In the genomic region with DNA sequence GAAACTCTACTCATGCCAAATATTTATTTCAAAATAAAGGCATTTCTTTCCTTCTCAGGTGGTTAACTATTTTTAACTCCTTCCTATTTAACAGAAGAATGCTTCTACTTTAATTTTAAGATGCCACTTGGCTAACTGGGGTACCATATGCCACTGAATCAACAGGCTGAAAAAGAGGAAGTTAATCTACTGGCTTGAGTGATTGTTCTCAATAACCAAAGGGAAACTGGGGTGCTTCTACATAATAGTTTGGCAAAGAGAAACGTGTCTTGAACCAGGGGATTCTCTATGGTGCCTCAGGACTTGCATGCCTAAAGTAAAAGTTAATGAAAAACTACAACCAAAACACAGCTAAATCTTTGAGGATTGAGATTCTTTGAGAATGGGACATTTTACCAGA, we compare ENCODE assay signal across 26 cellular contexts.
A peak's percentile ranks its signal among the peaks of the same experiment; 100 is the strongest.
DNase-seq lines count a peak whose midpoint lies in the region; ATAC-seq and TF ChIP-seq lines count a peak whose summit lies in the region.
"Had no signal": no experiment of that assay in that cellular context is flagged by ENCODE, and none has a peak within 500 bp of the region (broad histone marks: within the 10 kb centered on the region; RNA-seq: fewer than 3 reads in every experiment).

No MANE protein-coding gene starts in this region.

- peaks cover 7% of the 10 kb centered on the region; the same call in 1 of the 2 replicates for H3K36me3 ChIP-seq in Karpas-422 (ENCODE audit: insufficient read depth, low read length)
- peaks cover 39% of the 10 kb centered on the region for H3K36me3 ChIP-seq in OCI-LY7 (ENCODE audit: insufficient read depth, low read length)
- H3K36me3 ChIP-seq in WERI-Rb-1 = no peaks in the 10 kb centered on the region
- H3K36me3 ChIP-seq: brain microvascular endothelial cell, right atrium auricular region had no signal

- DNase-seq in Karpas-422 (peak; percentile 46), OCI-LY7 (ENCODE audit: low spot score) (peak; percentile 56), WERI-Rb-1 (no peak), NCI-H1092 (lab: John Stamatoyannopoulos, UW) (no peak), NCI-H82 treated with DMSO at 0.1 percent for 48 hours (lab: John Stamatoyannopoulos, UW; ENCODE audit: unreplicated experiment) (no peak)
- DNase-seq: activated CD4-positive, alpha-beta T cell treated with anti-CD3 and anti-CD28 coated beads for 48 hours; amygdala; brain microvascular endothelial cell; CD8-positive, alpha-beta T cell; cerebellar nuclear complex; dermis blood vessel endothelial cell; endodermal cell; head of caudate nucleus; left ventricle myocardium superior; NCI-H1105 treated with DMSO at 0.1 percent for 48 hours; NCI-H1930; NK-92 treated with Interleukin-12 subunit alpha and Interleukin-12 subunit beta, amount 100 ng/mL, for 24 hours; stimulated activated naive CD8-positive, alpha-beta T cell treated with anti-CD3 and anti-CD28 coated beads, Interleukin-15, Interleukin-2, amounts not matched to agents 100 U/mL and 50 U/mL, for 24 hours; T-helper 17 cell; testis had no signal

- H3K4me2 ChIP-seq in Karpas-422 (ENCODE audit: low read depth, low read length, poor library complexity, severe bottlenecking) = no peak overlapping the region
- H3K4me2 ChIP-seq in OCI-LY7 (ENCODE audit: low read length) = peak overlapping the region; percentile 28
- H3K4me2 ChIP-seq: smooth muscle cell had no signal

- H3K27ac ChIP-seq in Karpas-422 (ENCODE audit: low read length) (peak overlapping the region; percentile 52; the same call in 1 of the 2 replicates), OCI-LY7 (ENCODE audit: low read depth, low read length, poor library complexity, severe bottlenecking) (peak overlapping the region; percentile 32), WERI-Rb-1 (peak overlapping the region; percentile 8; the same call in 1 of the 2 replicates)
- H3K27ac ChIP-seq: brain microvascular endothelial cell, right atrium auricular region, testis had no signal

- BruUV-seq in OCI-LY7 (replicated peaks; lab: Mats Ljungman, UMichigan) = no TSS peak

- H2AFZ ChIP-seq in Karpas-422 (ENCODE audit: low read length) (no peak overlapping the region), OCI-LY7 (ENCODE audit: low read length) (no peak overlapping the region)

- ATAC-seq in GM18502 (IDR thresholded peaks at IDR 0.05; ENCODE audit: poor library complexity, unreplicated experiment) (peak; percentile 65), GM21717 (IDR thresholded peaks at IDR 0.05; ENCODE audit: unreplicated experiment) (no peak)
- ATAC-seq: CD8-positive, alpha-beta T cell; esophagus mucosa; HCT116; left ventricle myocardium superior; stimulated activated naive CD8-positive, alpha-beta T cell treated with anti-CD3 and anti-CD28 coated beads, Interleukin-15, Interleukin-2, amounts not matched to agents 100 U/mL and 50 U/mL, for 24 hours; T-helper 17 cell had no signal

- intact Hi-C loops in OCI-LY7 (cut with micrococcal nuclease; ENCODE audit: unreplicated experiment) = loop anchor here (10.0 kb wide), 1 partner anchor 532 kb away; no protein-coding TSS in a partner anchor

- H3K9me2 ChIP-seq in Karpas-422 (replicated peaks; ENCODE audit: insufficient read depth, low read length) (no peaks in the 10 kb centered on the region), OCI-LY7 (ENCODE audit: insufficient read depth, low read length) (no peaks in the 10 kb centered on the region)

- H3K27me3 ChIP-seq in Karpas-422 (ENCODE audit: low read length) = no peaks in the 10 kb centered on the region
- H3K27me3 ChIP-seq in WERI-Rb-1 (ENCODE audit: insufficient read depth, low read depth, severe bottlenecking) = no peaks in the 10 kb centered on the region
- H3K27me3 ChIP-seq: brain microvascular endothelial cell, right atrium auricular region, testis had no signal

- peaks cover 17% of the 10 kb centered on the region for H3K79me2 ChIP-seq in Karpas-422 (ENCODE audit: low read length)
- no peaks in the 10 kb centered on the region for H3K79me2 ChIP-seq in OCI-LY7 (ENCODE audit: insufficient read depth, low read depth, low read length)

- H3K4me3 ChIP-seq in Karpas-422 (ENCODE audit: low read length) (no peak overlapping the region), OCI-LY7 (ENCODE audit: low read depth, low read length, poor library complexity, severe bottlenecking) (no peak overlapping the region), WERI-Rb-1 (ENCODE audit: low read depth, low read length) (no peak overlapping the region)
- H3K4me3 ChIP-seq: right atrium auricular region, smooth muscle cell, testis had no signal

- H3K9me3 ChIP-seq in Karpas-422 (ENCODE audit: low read length) = peaks cover 3% of the 10 kb centered on the region
- H3K9me3 ChIP-seq in OCI-LY7 (ENCODE audit: low read length) = peaks cover 24% of the 10 kb centered on the region
- peaks cover 10% of the 10 kb centered on the region for H3K9me3 ChIP-seq in WERI-Rb-1 (ENCODE audit: severe bottlenecking)
- H3K9me3 ChIP-seq: testis had no signal

- no peaks in the 10 kb centered on the region for H4K20me1 ChIP-seq in Karpas-422 (ENCODE audit: insufficient read depth, low read depth, low read length)
- no peaks in the 10 kb centered on the region for H4K20me1 ChIP-seq in OCI-LY7 (ENCODE audit: insufficient read depth, low read length)

- TF ChIP-seq CTCF in OCI-LY7 (conservative IDR thresholded peaks at IDR 0.05; ENCODE audit: low read length) (no peak), WERI-Rb-1 (IDR thresholded peaks at IDR 0.05; ENCODE audit: low read depth, low read length) (no peak)

- POLR2A ChIA-PET in OCI-LY7 (lab: Charles Lee) = interaction anchor here (0.7 to 1.5 kb wide), 4 partner anchors 9 to 34 kb away, joined by 3 to 4 read pairs (median 4); no protein-coding TSS in a partner anchor

- H3K9ac ChIP-seq in Karpas-422 (ENCODE audit: low read length) = no peak overlapping the region

- H3K4me1 ChIP-seq in Karpas-422 (ENCODE audit: low read length) (peaks cover 22% of the 10 kb centered on the region), OCI-LY7 (ENCODE audit: insufficient read depth, low read length, poor library complexity, severe bottlenecking) (peaks cover 34% of the 10 kb centered on the region)
- H3K4me1 ChIP-seq: right atrium auricular region, testis had no signal

- CTCF ChIA-PET in OCI-LY7 (lab: Charles Lee; ENCODE audit: unreplicated experiment) = interaction anchor here (0.5 kb wide), 1 partner anchor 144 kb away, joined by 3 read pairs; no protein-coding TSS in a partner anchor

Comparison
In these comparisons a context has a peak if more than half of its experiments do, and no peak if none do; other contexts are left out.
1. DNase-seq: peak in Karpas-422 (single experiment) and OCI-LY7 (single experiment); none in WERI-Rb-1 (single experiment), NCI-H1092 (single experiment) and NCI-H82 treated with DMSO at 0.1 percent for 48 hours (single experiment).
2. Peak in every context shown above with its lines, with median percentiles within 50 percentile points of each other: H3K27ac ChIP-seq.